16 cellular contexts compared by ENCODE assay signal in genomic region chr2:66697346-66697745, GRCh38.
"Had no signal": no experiment of that assay in that cellular context is flagged by ENCODE, and none has a peak within 500 bp of the region (broad histone marks: within the 10 kb centered on the region; RNA-seq: fewer than 3 reads in every experiment).

No MANE protein-coding gene starts in this region.

- FAIRE-seq: colon, small intestine had no signal

- H3K27me3 ChIP-seq: ascending aorta, cardiac muscle cell, right atrium auricular region had no signal

- H3K9me3 ChIP-seq: ascending aorta, right atrium auricular region had no signal

- H3K27ac ChIP-seq: ascending aorta, cardiac muscle cell, right atrium auricular region, WERI-Rb-1 had no signal

- H3K27ac Mint-ChIP-seq: activated CD4-positive, alpha-beta memory T cell treated with anti-CD3 and anti-CD28 coated beads, Interleukin-2, amount 10 ng/mL, durations not matched to agents 7 days and 5 days; activated CD4-positive, alpha-beta T cell treated with anti-CD3 and anti-CD28 coated beads for 36 hours; immature natural killer cell; stimulated activated effector memory CD8-positive, alpha-beta T cell treated with anti-CD3 and anti-CD28 coated beads, Interleukin-12 subunit alpha, Interleukin-12 subunit beta, amount 100 ng/mL, for 72 hours had no signal

- H3K4me1 ChIP-seq: ascending aorta, right atrium auricular region had no signal

- H3K4me3 Mint-ChIP-seq: activated CD4-positive, alpha-beta memory T cell treated with anti-CD3 and anti-CD28 coated beads, Interleukin-2, amount 10 ng/mL, durations not matched to agents 7 days and 5 days; activated CD4-positive, alpha-beta T cell treated with anti-CD3 and anti-CD28 coated beads for 36 hours; immature natural killer cell; neural crest cell; stimulated activated effector memory CD8-positive, alpha-beta T cell treated with anti-CD3 and anti-CD28 coated beads, Interleukin-12 subunit alpha, Interleukin-12 subunit beta, amount 100 ng/mL, for 72 hours had no signal

- H3K4me1 Mint-ChIP-seq: activated CD4-positive, alpha-beta memory T cell treated with anti-CD3 and anti-CD28 coated beads, Interleukin-2, amount 10 ng/mL, durations not matched to agents 7 days and 5 days; activated CD4-positive, alpha-beta T cell treated with anti-CD3 and anti-CD28 coated beads for 36 hours; immature natural killer cell; stimulated activated effector memory CD8-positive, alpha-beta T cell treated with anti-CD3 and anti-CD28 coated beads, Interleukin-12 subunit alpha, Interleukin-12 subunit beta, amount 100 ng/mL, for 72 hours had no signal

- H3K36me3 ChIP-seq: ascending aorta, cardiac muscle cell, right atrium auricular region, WERI-Rb-1 had no signal

- DNase-seq: activated CD4-positive, alpha-beta memory T cell treated with anti-CD3 and anti-CD28 coated beads, Interleukin-2, amount 10 ng/mL, durations not matched to agents 7 days and 5 days; activated CD4-positive, alpha-beta T cell treated with anti-CD3 and anti-CD28 coated beads for 36 hours; activated T-cell treated with anti-CD3 and anti-CD28 coated beads, Interleukin-2, amount 50 U/mL, for 48 hours; effector CD8-positive, alpha-beta T cell; glutamatergic neuron; immature natural killer cell; left colon; small intestine; T-helper 1 cell; WERI-Rb-1 had no signal

- H3K9me3 Mint-ChIP-seq: activated CD4-positive, alpha-beta memory T cell treated with anti-CD3 and anti-CD28 coated beads, Interleukin-2, amount 10 ng/mL, durations not matched to agents 7 days and 5 days; neural crest cell had no signal

- H3K27me3 Mint-ChIP-seq: activated CD4-positive, alpha-beta memory T cell treated with anti-CD3 and anti-CD28 coated beads, Interleukin-2, amount 10 ng/mL, durations not matched to agents 7 days and 5 days; activated CD4-positive, alpha-beta T cell treated with anti-CD3 and anti-CD28 coated beads for 36 hours had no signal

- H3K4me3 ChIP-seq: ascending aorta, cardiac muscle cell, right atrium auricular region had no signal

- ATAC-seq: activated CD4-positive, alpha-beta T cell treated with anti-CD3 and anti-CD28 coated beads for 36 hours; left colon; stimulated activated effector memory CD8-positive, alpha-beta T cell treated with anti-CD3 and anti-CD28 coated beads, Interleukin-12 subunit alpha, Interleukin-12 subunit beta, amount 100 ng/mL, for 72 hours had no signal
